16 cellular contexts compared by ENCODE assay signal in the genomic region with DNA sequence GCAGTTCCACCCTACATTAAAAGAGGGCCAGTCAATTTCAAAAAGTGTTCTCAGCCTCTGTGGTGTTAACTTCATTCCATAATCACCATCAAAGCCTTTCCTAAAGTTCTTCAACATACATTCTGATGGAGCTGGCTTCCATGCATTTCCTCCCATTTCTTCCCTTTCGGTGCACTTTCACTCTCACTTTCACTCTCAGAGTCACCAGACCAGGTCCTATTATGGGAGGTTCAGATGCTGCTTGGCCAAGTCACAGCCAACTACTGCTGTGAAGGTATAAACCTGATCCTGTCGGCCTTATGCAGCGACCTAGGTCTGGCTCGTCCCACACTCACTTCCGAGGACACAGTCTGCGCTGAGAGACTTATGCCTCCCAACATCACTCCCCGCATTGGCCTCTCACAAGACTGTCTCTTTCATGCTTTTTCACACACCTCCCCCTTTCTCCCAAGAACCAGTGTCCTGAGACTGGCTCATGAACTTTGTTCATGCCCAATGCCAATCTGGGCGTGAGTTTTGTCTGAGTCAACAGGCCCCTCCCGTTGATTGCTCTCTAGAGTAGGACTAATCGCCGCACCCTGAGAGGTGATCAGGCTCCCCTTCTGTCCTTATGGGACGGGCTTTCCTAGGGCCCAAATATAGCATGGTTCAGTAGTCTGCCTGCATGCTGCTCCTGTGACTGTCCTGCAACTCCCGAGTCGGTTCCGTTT.
DNase-seq lines count a peak whose midpoint lies in the region; ATAC-seq and TF ChIP-seq lines count a peak whose summit lies in the region.
"Had no signal": no experiment of that assay in that cellular context is flagged by ENCODE, and none has a peak within 500 bp of the region (broad histone marks: within the 10 kb centered on the region; RNA-seq: fewer than 3 reads in every experiment).

No MANE protein-coding gene starts in this region.

- H3K4me1 Mint-ChIP-seq in Calu3 (ENCODE audit: low read depth, unreplicated experiment) (peaks cover 15% of the 10 kb centered on the region), WTC11 (peaks cover 12% of the 10 kb centered on the region), progenitor cell of endocrine pancreas (ENCODE audit: low read depth) (no peaks in the 10 kb centered on the region)

- H3K36me3 Mint-ChIP-seq in Calu3 (ENCODE audit: insufficient read depth, unreplicated experiment) (no peaks in the 10 kb centered on the region), WTC11 (no peaks in the 10 kb centered on the region), progenitor cell of endocrine pancreas (ENCODE audit: insufficient read depth) (no peaks in the 10 kb centered on the region)

- intact Hi-C loops in Calu3 (cut with micrococcal nuclease; ENCODE audit: unreplicated experiment) = no loop called here

- TF ChIP-seq CTCF in Calu3 (IDR thresholded peaks at IDR 0.05; ENCODE audit: unreplicated experiment) = no peak
- no peak for TF ChIP-seq CTCF in WTC11 (IDR thresholded peaks at IDR 0.05)
- no peak for TF ChIP-seq CTCF in progenitor cell of endocrine pancreas (IDR thresholded peaks at IDR 0.05; ENCODE audit: unreplicated experiment)
- TF ChIP-seq CTCF in GM10266 (IDR thresholded peaks at IDR 0.05; ENCODE audit: control insufficient read depth, insufficient read depth, low read depth, missing control alignments) = no peak

- DNase-seq in Calu3 = no peak
- DNase-seq in WTC11 (ENCODE audit: low spot score) = no peak
- DNase-seq in kidney tubule cell (ENCODE audit: low spot score) = peak; percentile 29
- no peak for DNase-seq in progenitor cell of endocrine pancreas (ENCODE audit: low spot score, unreplicated experiment)
- no peak for DNase-seq in NCI-H345 treated with DMSO at 0.1 percent for 48 hours (lab: John Stamatoyannopoulos, UW; ENCODE audit: unreplicated experiment)
- DNase-seq in HEK293T (ENCODE audit: extremely low spot score) = no peak
- no peak for DNase-seq in GM10266 (ENCODE audit: extremely low spot score)
- DNase-seq in activated CD4-positive, CD25-positive, alpha-beta regulatory T cell treated with anti-CD3 and anti-CD28 coated beads, Interleukin-2, amount 50 U/mL, for 72 hours = no peak
- DNase-seq: DMS153, GOT3, HFFc6, Karpas-422, NCI-H187 treated with DMSO at 0.1 percent for 48 hours, NCI-H2171, NCI-H774, SIG-M5 had no signal

- H3K27me3 Mint-ChIP-seq in Calu3 (ENCODE audit: unreplicated experiment) (peaks cover 52% of the 10 kb centered on the region), WTC11 (ENCODE audit: low read depth) (no peaks in the 10 kb centered on the region), progenitor cell of endocrine pancreas (no peaks in the 10 kb centered on the region)

- H3K4me3 Mint-ChIP-seq in Calu3 (ENCODE audit: low read depth, unreplicated experiment) (peak overlapping the region; percentile 46), WTC11 (no peak overlapping the region), progenitor cell of endocrine pancreas (ENCODE audit: low read depth) (no peak overlapping the region)
- H3K4me3 Mint-ChIP-seq: HFFc6 had no signal

- CTCF ChIA-PET in Calu3 (lab: Charles Lee) = no interaction called here
- CTCF ChIA-PET in WTC11 (lab: Charles Lee) = no interaction called here
- CTCF ChIA-PET in HEK293T (lab: Yijun Ruan, JAX) = no interaction called here

- no peak overlapping the region for H3K27ac Mint-ChIP-seq in Calu3 (ENCODE audit: unreplicated experiment)
- H3K27ac Mint-ChIP-seq in WTC11 = peak overlapping the region; percentile 23; the same call in 1 of the 2 replicates
- peak overlapping the region; percentile 64 for H3K27ac Mint-ChIP-seq in progenitor cell of endocrine pancreas
- H3K27ac Mint-ChIP-seq: HFFc6 had no signal

- no TSS peak for BruUV-seq in Calu3 (replicated peaks; lab: Mats Ljungman, UMichigan)

- POLR2A ChIA-PET in WTC11 (lab: Charles Lee) = no interaction called here
- POLR2A ChIA-PET in HEK293T (lab: Yijun Ruan, JAX) = no interaction called here

- no peak for ATAC-seq in WTC11

- H3K9me3 Mint-ChIP-seq in Calu3 (ENCODE audit: low read depth, unreplicated experiment) (no peaks in the 10 kb centered on the region), WTC11 (no peaks in the 10 kb centered on the region), progenitor cell of endocrine pancreas (ENCODE audit: low read depth) (peaks cover 22% of the 10 kb centered on the region)
- H3K9me3 Mint-ChIP-seq: HFFc6 had no signal

TF ChIP-seq in WTC11, 78 proteins besides CTCF, POLR2A, EP300 and RAD21:
- TF ChIP-seq PRRX2 (CRISPR knock-in tag; IDR thresholded peaks at IDR 0.05) (no peak), MXD4 (CRISPR knock-in tag; IDR thresholded peaks at IDR 0.05; ENCODE audit: borderline replicate concordance) (no peak), ZNF416 (CRISPR knock-in tag; IDR thresholded peaks at IDR 0.05) (no peak)
- TF ChIP-seq, protein P1, sequence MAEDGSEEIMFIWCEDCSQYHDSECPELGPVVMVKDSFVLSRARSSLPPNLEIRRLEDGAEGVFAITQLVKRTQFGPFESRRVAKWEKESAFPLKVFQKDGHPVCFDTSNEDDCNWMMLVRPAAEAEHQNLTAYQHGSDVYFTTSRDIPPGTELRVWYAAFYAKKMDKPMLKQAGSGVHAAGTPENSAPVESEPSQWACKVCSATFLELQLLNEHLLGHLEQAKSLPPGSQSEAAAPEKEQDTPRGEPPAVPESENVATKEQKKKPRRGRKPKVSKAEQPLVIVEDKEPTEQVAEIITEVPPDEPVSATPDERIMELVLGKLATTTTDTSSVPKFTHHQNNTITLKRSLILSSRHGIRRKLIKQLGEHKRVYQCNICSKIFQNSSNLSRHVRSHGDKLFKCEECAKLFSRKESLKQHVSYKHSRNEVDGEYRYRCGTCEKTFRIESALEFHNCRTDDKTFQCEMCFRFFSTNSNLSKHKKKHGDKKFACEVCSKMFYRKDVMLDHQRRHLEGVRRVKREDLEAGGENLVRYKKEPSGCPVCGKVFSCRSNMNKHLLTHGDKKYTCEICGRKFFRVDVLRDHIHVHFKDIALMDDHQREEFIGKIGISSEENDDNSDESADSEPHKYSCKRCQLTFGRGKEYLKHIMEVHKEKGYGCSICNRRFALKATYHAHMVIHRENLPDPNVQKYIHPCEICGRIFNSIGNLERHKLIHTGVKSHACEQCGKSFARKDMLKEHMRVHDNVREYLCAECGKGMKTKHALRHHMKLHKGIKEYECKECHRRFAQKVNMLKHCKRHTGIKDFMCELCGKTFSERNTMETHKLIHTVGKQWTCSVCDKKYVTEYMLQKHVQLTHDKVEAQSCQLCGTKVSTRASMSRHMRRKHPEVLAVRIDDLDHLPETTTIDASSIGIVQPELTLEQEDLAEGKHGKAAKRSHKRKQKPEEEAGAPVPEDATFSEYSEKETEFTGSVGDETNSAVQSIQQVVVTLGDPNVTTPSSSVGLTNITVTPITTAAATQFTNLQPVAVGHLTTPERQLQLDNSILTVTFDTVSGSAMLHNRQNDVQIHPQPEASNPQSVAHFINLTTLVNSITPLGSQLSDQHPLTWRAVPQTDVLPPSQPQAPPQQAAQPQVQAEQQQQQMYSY (CRISPR knock-in tag; IDR thresholded peaks at IDR 0.05) = no peak

TF ChIP-seq in HEK293T, 16 proteins besides CTCF, POLR2A, EP300 and RAD21:
- TF ChIP-seq L3MBTL2 (conservative IDR thresholded peaks at IDR 0.05) (no peak), TARDBP (IDR thresholded peaks at IDR 0.05) (no peak), FOXA1 (IDR thresholded peaks at IDR 0.05) (no peak), ARNT (IDR thresholded peaks at IDR 0.05) (no peak), FOXM1 (IDR thresholded peaks at IDR 0.05; ENCODE audit: borderline replicate concordance) (no peak)
